Comparison of ENCODE assay signal across 12 cellular contexts in genomic region chr19:1088419-1089066, GRCh38. TPM values are rescaled to one million over a fixed set of nuclear protein-coding genes. Genes with fewer than 3 reads are reported as not detected.
DNase-seq lines count a peak whose midpoint lies in the region; ATAC-seq and TF ChIP-seq lines count a peak whose summit lies in the region.
"Had no signal": no experiment of that assay in that cellular context is flagged by ENCODE, and none has a peak within 500 bp of the region (broad histone marks: within the 10 kb centered on the region; RNA-seq: fewer than 3 reads in every experiment).

No MANE protein-coding gene starts in this region.

- H3K36me3 ChIP-seq in HEK293 (ENCODE audit: control insufficient read depth in 2 of 2, insufficient read depth in 1 of 2, low read length in 2 of 2) (peaks cover 12 to 59% of the 10 kb centered on the region in 2 experiments; a peak in 2 of 3 replicates), left ventricle myocardium inferior (peaks cover 52% of the 10 kb centered on the region), smooth muscle cell (ENCODE audit: low read depth) (no peaks in the 10 kb centered on the region)

- POLR2A ChIA-PET in HEK293 (lab: Yijun Ruan, JAX) = no interaction called here
- POLR2A ChIA-PET in activated CD4-positive, alpha-beta memory T cell treated with anti-CD3 and anti-CD28 coated beads, Interleukin-2, amount 10 ng/mL, durations not matched to agents 7 days and 5 days (lab: Charles Lee) = interaction anchor here (0.7 to 17.5 kb wide), 14 partner anchors 12 to 181 kb away, joined by 3 to 334 read pairs (median 10); partner anchors contain the start of genes ABCA7, ARHGAP45, CIRBP and CNN2

- no peaks in the 10 kb centered on the region for H3F3A ChIP-seq in smooth muscle cell (ENCODE audit: low read depth)

- no peak overlapping the region for H3K4me3 ChIP-seq in HEK293 (ENCODE audit: low read depth, low read length)
- H3K4me3 ChIP-seq in left ventricle myocardium inferior = no peak overlapping the region
- H3K4me3 ChIP-seq in smooth muscle cell = no peak overlapping the region
- H3K4me3 ChIP-seq: lung had no signal

- no peak overlapping the region for H3K27ac ChIP-seq in HEK293 (ENCODE audit: extremely low read depth, low read depth, low read length)
- H3K27ac ChIP-seq in left ventricle myocardium inferior (replicated peaks) = peak overlapping the region; percentile 54
- H3K27ac ChIP-seq in smooth muscle cell (ENCODE audit: low read depth) = no peak overlapping the region
- H3K27ac ChIP-seq: brain microvascular endothelial cell had no signal

- H3K4me3 Mint-ChIP-seq in activated CD4-positive, alpha-beta memory T cell treated with anti-CD3 and anti-CD28 coated beads, Interleukin-2, amount 10 ng/mL, durations not matched to agents 7 days and 5 days = peak overlapping the region; percentile 7
- H3K4me3 Mint-ChIP-seq in stimulated activated memory B cell treated with anti-CD40 and anti-IgM and Interleukin-4, amounts not matched to agents 10 μg/mL and 1 μg/mL and 100 μg/mL, for 72 hours = peak overlapping the region; percentile 25
- H3K4me3 Mint-ChIP-seq: HFFc6 had no signal

- H3K27me3 ChIP-seq in left ventricle myocardium inferior (ENCODE audit: low read depth) (no peaks in the 10 kb centered on the region), smooth muscle cell (ENCODE audit: low read depth) (no peaks in the 10 kb centered on the region)
- H3K27me3 ChIP-seq: brain microvascular endothelial cell had no signal

- H2AFZ ChIP-seq in smooth muscle cell (ENCODE audit: low read depth) = no peak overlapping the region

- no peak for DNase-seq in activated CD4-positive, alpha-beta memory T cell treated with anti-CD3 and anti-CD28 coated beads, Interleukin-2, amount 10 ng/mL, durations not matched to agents 7 days and 5 days
- DNase-seq in left ventricle myocardium inferior (no peak), smooth muscle cell (lab: John Stamatoyannopoulos, UW; ENCODE audit: unreplicated experiment) (no peak), KG1 (lab: John Stamatoyannopoulos, UW) (no peak)
- DNase-seq: activated CD4-positive, alpha-beta T cell treated with anti-CD3 and anti-CD28 coated beads, Interleukin-2, amount 50 U/mL, for 4 hours; brain microvascular endothelial cell; HFFc6; NCI-H187 treated with DMSO at 0.1 percent for 48 hours had no signal

- H3K27me3 Mint-ChIP-seq in activated CD4-positive, alpha-beta memory T cell treated with anti-CD3 and anti-CD28 coated beads, Interleukin-2, amount 10 ng/mL, durations not matched to agents 7 days and 5 days = no peaks in the 10 kb centered on the region
- H3K27me3 Mint-ChIP-seq in stimulated activated memory B cell treated with anti-CD40 and anti-IgM and Interleukin-4, amounts not matched to agents 10 μg/mL and 1 μg/mL and 100 μg/mL, for 72 hours = no peaks in the 10 kb centered on the region

- peak overlapping the region; percentile 82 for H3K27ac Mint-ChIP-seq in activated CD4-positive, alpha-beta memory T cell treated with anti-CD3 and anti-CD28 coated beads, Interleukin-2, amount 10 ng/mL, durations not matched to agents 7 days and 5 days
- peak overlapping the region; percentile 77 for H3K27ac Mint-ChIP-seq in stimulated activated memory B cell treated with anti-CD40 and anti-IgM and Interleukin-4, amounts not matched to agents 10 μg/mL and 1 μg/mL and 100 μg/mL, for 72 hours
- H3K27ac Mint-ChIP-seq: HFFc6 had no signal

- H3K79me2 ChIP-seq in smooth muscle cell (ENCODE audit: low read depth) = peaks cover 15% of the 10 kb centered on the region

- ATAC-seq in stimulated activated memory B cell treated with anti-CD40 and anti-IgM and Interleukin-4, amounts not matched to agents 10 μg/mL and 1 μg/mL and 100 μg/mL, for 72 hours = peak; percentile 7
- ATAC-seq in HG03097 (IDR thresholded peaks at IDR 0.05; ENCODE audit: low FRiP score, unreplicated experiment) = no peak

- H3K4me1 Mint-ChIP-seq in activated CD4-positive, alpha-beta memory T cell treated with anti-CD3 and anti-CD28 coated beads, Interleukin-2, amount 10 ng/mL, durations not matched to agents 7 days and 5 days = peaks cover 51% of the 10 kb centered on the region
- peaks cover 65% of the 10 kb centered on the region for H3K4me1 Mint-ChIP-seq in stimulated activated memory B cell treated with anti-CD40 and anti-IgM and Interleukin-4, amounts not matched to agents 10 μg/mL and 1 μg/mL and 100 μg/mL, for 72 hours

- H3K36me3 Mint-ChIP-seq in activated CD4-positive, alpha-beta memory T cell treated with anti-CD3 and anti-CD28 coated beads, Interleukin-2, amount 10 ng/mL, durations not matched to agents 7 days and 5 days (ENCODE audit: low read depth) = peaks cover 54% of the 10 kb centered on the region
- peaks cover 55% of the 10 kb centered on the region for H3K36me3 Mint-ChIP-seq in stimulated activated memory B cell treated with anti-CD40 and anti-IgM and Interleukin-4, amounts not matched to agents 10 μg/mL and 1 μg/mL and 100 μg/mL, for 72 hours

- intact Hi-C loops in left ventricle myocardium inferior (cut with micrococcal nuclease) = no loop called here

- H3K4me2 ChIP-seq in smooth muscle cell = no peak overlapping the region

- TF ChIP-seq CTCF in HEK293 (tag by site-specific recombination; IDR thresholded peaks at IDR 0.05) = no peak
- no peak for TF ChIP-seq CTCF in left ventricle myocardium inferior (IDR thresholded peaks at IDR 0.05; ENCODE audit: borderline replicate concordance)
- TF ChIP-seq CTCF in smooth muscle cell (IDR thresholded peaks at IDR 0.05; ENCODE audit: borderline replicate concordance, insufficient read depth, poor library complexity, severe bottlenecking) = no peak

- CTCF ChIA-PET in HEK293 (lab: Yijun Ruan, JAX) = no interaction called here
- CTCF ChIA-PET in activated CD4-positive, alpha-beta memory T cell treated with anti-CD3 and anti-CD28 coated beads, Interleukin-2, amount 10 ng/mL, durations not matched to agents 7 days and 5 days (lab: Charles Lee) = interaction anchor here (0.6 to 1.8 kb wide), 4 partner anchors 9 to 523 kb away, joined by 3 to 5 read pairs (median 4); partner anchors contain the start of gene ARHGAP45

- WGBS in smooth muscle cell (ENCODE audit: low lambda C conversion rate) = 94% methylated on average over 29 of the region's 30 CpGs

- H3K4me1 ChIP-seq in HEK293 (ENCODE audit: control insufficient read depth, insufficient read depth, low read length) = no peaks in the 10 kb centered on the region
- peaks cover 15% of the 10 kb centered on the region for H3K4me1 ChIP-seq in left ventricle myocardium inferior
- H3K4me1 ChIP-seq in smooth muscle cell (ENCODE audit: low read depth) = no peaks in the 10 kb centered on the region

- no peak overlapping the region for H3K9ac ChIP-seq in smooth muscle cell (ENCODE audit: low read depth)

- H4K20me1 ChIP-seq in smooth muscle cell (ENCODE audit: low read depth) = peaks cover 16% of the 10 kb centered on the region

- no peaks in the 10 kb centered on the region for H3K9me3 ChIP-seq in HEK293 (ENCODE audit: control insufficient read depth, insufficient read depth, low read depth, low read length)
- no peaks in the 10 kb centered on the region for H3K9me3 ChIP-seq in left ventricle myocardium inferior (replicated peaks)
- no peaks in the 10 kb centered on the region for H3K9me3 ChIP-seq in smooth muscle cell (replicated peaks; ENCODE audit: low read depth)

- H3K9me3 Mint-ChIP-seq in activated CD4-positive, alpha-beta memory T cell treated with anti-CD3 and anti-CD28 coated beads, Interleukin-2, amount 10 ng/mL, durations not matched to agents 7 days and 5 days = no peaks in the 10 kb centered on the region
- no peaks in the 10 kb centered on the region for H3K9me3 Mint-ChIP-seq in stimulated activated memory B cell treated with anti-CD40 and anti-IgM and Interleukin-4, amounts not matched to agents 10 μg/mL and 1 μg/mL and 100 μg/mL, for 72 hours
- H3K9me3 Mint-ChIP-seq: HFFc6 had no signal

TF ChIP-seq in HEK293, 187 proteins besides CTCF, POLR2A, EP300 and RAD21 (continues in another document):
- TF ChIP-seq SP7 (tag by site-specific recombination; IDR thresholded peaks at IDR 0.05) = no peak
- no peak for TF ChIP-seq ZNF654 (tag by site-specific recombination; IDR thresholded peaks at IDR 0.05; ENCODE audit: low read depth)
- no peak for TF ChIP-seq ZNF514 (tag by site-specific recombination; IDR thresholded peaks at IDR 0.05)
- 0 out of 2 replicates have a peak, but pooled peaks have one; percentile 7 for TF ChIP-seq ZIC2 (tag by site-specific recombination; IDR thresholded peaks at IDR 0.05)
- no peak for TF ChIP-seq GLIS1 (tag by site-specific recombination; IDR thresholded peaks at IDR 0.05)

RNA-seq across cellular contexts. Expression of gene POLR2E, which starts 6.6 kb away (rescaled TPM):
- total RNA-seq in activated CD4-positive, alpha-beta memory T cell treated with anti-CD3 and anti-CD28 coated beads, Interleukin-2, amount 10 ng/mL, durations not matched to agents 7 days and 5 days = 100 to 1,000 TPM; 116 to 120 TPM
- total RNA-seq in left ventricle myocardium inferior (140 TPM), smooth muscle cell (99.1 and 114 TPM in 2 replicates)
- polyA plus RNA-seq in smooth muscle cell = 235 and 260 TPM in 2 replicates

RNA-seq across cellular contexts. Expression of gene GPX4, which starts 15.3 kb away (rescaled TPM):
- total RNA-seq in activated CD4-positive, alpha-beta memory T cell treated with anti-CD3 and anti-CD28 coated beads, Interleukin-2, amount 10 ng/mL, durations not matched to agents 7 days and 5 days = 100 to 1,000 TPM; 141 to 148 TPM
- total RNA-seq in left ventricle myocardium inferior (327 TPM), smooth muscle cell (319 and 325 TPM in 2 replicates)
- polyA plus RNA-seq in smooth muscle cell = 441 and 450 TPM in 2 replicates

RNA-seq across cellular contexts. Expression of gene ARHGAP45, which starts 21.6 kb away (rescaled TPM):
- total RNA-seq in activated CD4-positive, alpha-beta memory T cell treated with anti-CD3 and anti-CD28 coated beads, Interleukin-2, amount 10 ng/mL, durations not matched to agents 7 days and 5 days = 100 to 1,000 TPM; 419 to 437 TPM
- total RNA-seq in left ventricle myocardium inferior = 4.8 TPM
- total RNA-seq in smooth muscle cell = 4.4 and 8.7 TPM in 2 replicates
- 8.0 and 13.9 TPM in 2 replicates for polyA plus RNA-seq in smooth muscle cell

RNA-seq across cellular contexts. Expression of gene ABCA7, which starts 48.6 kb away (rescaled TPM):
- 10 to 100 TPM; 92.7 to 95.1 TPM for total RNA-seq in activated CD4-positive, alpha-beta memory T cell treated with anti-CD3 and anti-CD28 coated beads, Interleukin-2, amount 10 ng/mL, durations not matched to agents 7 days and 5 days
- total RNA-seq in left ventricle myocardium inferior (9.3 TPM), smooth muscle cell (4.1 and 5.0 TPM in 2 replicates)
- 11.8 and 26.5 TPM in 2 replicates for polyA plus RNA-seq in smooth muscle cell

Comparison
In these comparisons a context has a peak if more than half of its experiments do, and no peak if none do; other contexts are left out.
1. RNA of gene ARHGAP45, which starts 21.6 kb away (total RNA-seq): 419 to 437 TPM in activated CD4-positive, alpha-beta memory T cell treated with anti-CD3 and anti-CD28 coated beads, Interleukin-2, amount 10 ng/mL, durations not matched to agents 7 days and 5 days; 4.8 TPM in left ventricle myocardium inferior (single experiment) and 4.4 to 8.7 TPM in smooth muscle cell; every median in the first group is over 10 times any median in the second.